In genomic region chr7:44847509-44847919, GRCh38 we compare ENCODE assay signal across 8 cellular contexts. TPM values are rescaled to one million over a fixed set of nuclear protein-coding genes. Genes with fewer than 3 reads are reported as not detected.
A peak's percentile ranks its signal among the peaks of the same experiment; 100 is the strongest.
DNase-seq lines count a peak whose midpoint lies in the region; ATAC-seq, FAIRE-seq and TF ChIP-seq lines count a peak whose summit lies in the region.

No MANE protein-coding gene starts in this region.

- 0% methylated on average over 35 of the region's 36 CpGs; no CpG with 5 or more reads in 1 of the 2 experiments for WGBS in H1 (ENCODE audit: extremely low coverage in 1 of 2, insufficient coverage in 1 of 2, insufficient read length in 1 of 2, insufficient replicate concordance in 2 of 2, low coverage in 1 of 2, low lambda C conversion rate in 2 of 2, missing lambda C conversion rate in 1 of 2), 2 experiments
- no CpG with 5 or more reads among the region's 36 CpGs for WGBS in mesendoderm (ENCODE audit: extremely low coverage, insufficient coverage, low lambda C conversion rate)

- H2AK5ac ChIP-seq in H1 (ENCODE audit: low read depth, low read length) (no peak overlapping the region), mesendoderm (ENCODE audit: low read length) (no peak overlapping the region)

- no peak overlapping the region for H2BK12ac ChIP-seq in H1 (ENCODE audit: low read depth, low read length)

- H4K91ac ChIP-seq in H1 (replicated peaks; ENCODE audit: insufficient read length, low read length) = no peak overlapping the region

- H4K8ac ChIP-seq in H1 (ENCODE audit: extremely low read depth, insufficient read depth, low read length) (peak overlapping the region; percentile 98; the same call in 1 of the 2 replicates), mesendoderm (ENCODE audit: low read depth, low read length) (no peak overlapping the region)

- H3K23ac ChIP-seq in H1 (ENCODE audit: insufficient read length) (no peak overlapping the region), mesendoderm (ENCODE audit: low read length) (no peak overlapping the region)

- intact Hi-C loops in CD14-positive monocyte (cut with micrococcal nuclease) = loop anchor here (5.0 to 10.0 kb wide), 7 partner anchors 40 to 803 kb away; partner anchors contain the start of genes DBNL (in 1 of the 2), PPIA (in 1 of the 2), PURB (in 1 of the 2) and TMED4 (in 1 of the 2)

- no peak overlapping the region for H3K14ac ChIP-seq in H1 (ENCODE audit: insufficient read length)

- H3K27me3 ChIP-seq in H1 (replicated peaks in 1 of 4; ENCODE audit: control insufficient read depth in 3 of 4, extremely low read depth in 1 of 4, insufficient read depth in 3 of 4, low read length in 3 of 4) = no peaks in the 10 kb centered on the region
- H3K27me3 ChIP-seq in mesendoderm (ENCODE audit: insufficient read depth, low read length, poor library complexity) = no peaks in the 10 kb centered on the region

- H3K4me3 ChIP-seq in H1 (ENCODE audit: extremely low read depth in 1 of 4, insufficient read depth in 2 of 4, low read depth in 3 of 4, low read length in 4 of 4) (peak overlapping the region; percentile 64 to 93 (median 85)), mesendoderm (ENCODE audit: low read length) (peak overlapping the region; percentile 95)

- H4K20me1 ChIP-seq in H1 (replicated peaks in 1 of 2; ENCODE audit: control insufficient read depth in 1 of 2, insufficient read depth in 2 of 2, low read length in 2 of 2) = peaks cover 1 to 6% of the 10 kb centered on the region in 2 experiments

- TF ChIP-seq EP300 in H1 (IDR thresholded peaks at IDR 0.05; ENCODE audit: borderline replicate concordance in 1 of 2, low read depth in 2 of 2, low read length in 2 of 2) = no peak

- no peak for FAIRE-seq in H1 (lab: Jason Lieb, UNC)

- H2BK5ac ChIP-seq in H1 (ENCODE audit: low read depth, low read length) (peak overlapping the region; percentile 72), mesendoderm (ENCODE audit: low read length) (no peak overlapping the region)

- H3K56ac ChIP-seq in H1 (replicated peaks; ENCODE audit: insufficient read length, low read depth, low read length) (peak overlapping the region; percentile 42), mesendoderm (ENCODE audit: low read length) (peak overlapping the region; percentile 96)

- peak; percentile 58 for ATAC-seq in GM19372 (IDR thresholded peaks at IDR 0.05; ENCODE audit: low read depth, unreplicated experiment)
- ATAC-seq in HG03469 (IDR thresholded peaks at IDR 0.05; ENCODE audit: unreplicated experiment) = peak; percentile 39

- H3K9ac ChIP-seq in H1 (replicated peaks in 1 of 4; ENCODE audit: extremely low read depth in 1 of 4, low read depth in 3 of 4, low read length in 3 of 4) (peak overlapping the region; percentile 67 to 98 (median 90)), mesendoderm (ENCODE audit: low read length) (peak overlapping the region; percentile 99)

- POLR2A ChIA-PET in H1 (lab: Charles Lee; ENCODE audit: partially characterized antibody) = interaction anchor here (0.6 to 7.8 kb wide), 35 partner anchors 10 to 274 kb away, joined by 3 to 53 read pairs (median 6); partner anchors contain the start of genes DDX56, OGDH, PPIA and PURB

- H3K27ac ChIP-seq in H1 (ENCODE audit: low read depth, low read length) = peak overlapping the region; percentile 86
- peak overlapping the region; percentile 94 for H3K27ac ChIP-seq in mesendoderm (ENCODE audit: low read depth, low read length)

- no peaks in the 10 kb centered on the region for H3K9me3 ChIP-seq in H1 (ENCODE audit: insufficient read depth in 2 of 2, low read depth in 1 of 2, low read length in 1 of 2)

- H3K27me3 Mint-ChIP-seq in CD14-positive monocyte (ENCODE audit: low read depth in 3 of 3) = no peaks in the 10 kb centered on the region

- no peak for TF ChIP-seq POLR2A in H1 (IDR thresholded peaks at IDR 0.05; ENCODE audit: control extremely low read depth in 1 of 2, low read depth in 2 of 2, low read length in 2 of 2)

- H4K5ac ChIP-seq in H1 (ENCODE audit: insufficient read length, low read depth, low read length) = peak overlapping the region; percentile 59
- H4K5ac ChIP-seq in mesendoderm (ENCODE audit: low read length) = no peak overlapping the region

- H3K18ac ChIP-seq in H1 (ENCODE audit: extremely low read depth, low read length) = no peak overlapping the region; the same call in 1 of the 2 replicates
- peak overlapping the region; percentile 95 for H3K18ac ChIP-seq in mesendoderm (ENCODE audit: low read length)

- H3K36me3 Mint-ChIP-seq in CD14-positive monocyte = peaks cover 2 to 4% of the 10 kb centered on the region in 2 donors

- peaks cover 0 to 2% (median 0%) of the 10 kb centered on the region in 4 experiments; a peak in 1 of 8 replicates for H3K36me3 ChIP-seq in H1 (ENCODE audit: control insufficient read depth in 2 of 4, insufficient read depth in 4 of 4, low read length in 3 of 4)
- no peaks in the 10 kb centered on the region for H3K36me3 ChIP-seq in mesendoderm (ENCODE audit: control insufficient read depth, insufficient read depth, low read length)

- CTCF ChIA-PET in H1 (lab: Charles Lee; ENCODE audit: partially characterized antibody) = interaction anchor here (0.5 to 2.7 kb wide), 9 partner anchors 10 to 125 kb away, joined by 3 to 12 read pairs (median 3); no protein-coding TSS in a partner anchor

- H2BK15ac ChIP-seq in H1 (ENCODE audit: low read length) (no peak overlapping the region), mesendoderm (replicated peaks; ENCODE audit: low read depth) (no peak overlapping the region)

- H2AFZ ChIP-seq in H1 (ENCODE audit: low read length) = no peak overlapping the region

- peak overlapping the region; percentile 4 to 74 for H3K4me2 ChIP-seq in H1 (ENCODE audit: insufficient read depth in 1 of 2, low read depth in 2 of 2, low read length in 2 of 2)
- peak overlapping the region; percentile 75 for H3K4me2 ChIP-seq in mesendoderm (ENCODE audit: low read length)

- TF ChIP-seq RAD21 in H1 (IDR thresholded peaks at IDR 0.05 in 1 of 2, conservative IDR thresholded peaks at IDR 0.05 in 1 of 2; ENCODE audit: low read depth in 2 of 2, low read length in 2 of 2) = peak; percentile 64 to 69

- peak overlapping the region; percentile 91 to 98 for H3K4me3 Mint-ChIP-seq in CD14-positive monocyte

- H3K4me1 ChIP-seq in H1 (replicated peaks in 1 of 4; ENCODE audit: control insufficient read depth in 3 of 4, insufficient read depth in 4 of 4, low read length in 3 of 4) (peaks cover 0 to 3% (median 0%) of the 10 kb centered on the region in 4 experiments; a peak in 2 of 7 replicates), mesendoderm (ENCODE audit: control insufficient read depth, low read depth, low read length) (no peaks in the 10 kb centered on the region)

- peaks cover 48% of the 10 kb centered on the region for H3K4me1 Mint-ChIP-seq in CD14-positive monocyte

- H3K23me2 ChIP-seq in H1 (ENCODE audit: low read depth, low read length) = no peaks in the 10 kb centered on the region; the same call in 1 of the 2 replicates

- TF ChIP-seq CTCF in CD14-positive monocyte (IDR thresholded peaks at IDR 0.05) (peak; percentile 93), H1 (IDR thresholded peaks at IDR 0.05; ENCODE audit: control extremely low read depth in 1 of 3, insufficient read depth in 1 of 3, low read depth in 1 of 3, low read length in 3 of 3) (peak; percentile 68 to 75 (median 70))

- H3K27ac Mint-ChIP-seq in CD14-positive monocyte = peak overlapping the region; percentile 95 to 99 (median 98)

- H3K79me2 ChIP-seq in H1 (ENCODE audit: control insufficient read depth in 1 of 2, insufficient read depth in 2 of 2, low read length in 2 of 2) (peaks cover 20 to 50% of the 10 kb centered on the region in 2 experiments), mesendoderm (ENCODE audit: control insufficient read depth, insufficient read depth, low read length) (peaks cover 36% of the 10 kb centered on the region)

- H3K9me3 Mint-ChIP-seq in CD14-positive monocyte = no peaks in the 10 kb centered on the region

- no peak overlapping the region for H2BK20ac ChIP-seq in H1 (ENCODE audit: low read length)

- DNase-seq in CD14-positive monocyte (ENCODE audit: low spot score) (peak; percentile 86), NCI-H82 treated with DMSO at 0.1 percent for 48 hours (lab: John Stamatoyannopoulos, UW; ENCODE audit: unreplicated experiment) (peak; percentile 66), H1 (ENCODE audit: low read depth in 1 of 2, low spot score in 2 of 2) (peak in 1 of 2 experiments; percentile 33), mesendoderm (peak; percentile 92)
- DNase-seq in activated CD8-positive, alpha-beta memory T cell treated with anti-CD3 and anti-CD28 coated beads for 48 hours (ENCODE audit: low read depth in 2 of 3, low spot score in 2 of 3) = peak; percentile 57 to 72 (median 57)
- peak; percentile 56 for DNase-seq in stimulated activated CD8-positive, alpha-beta memory T cell treated with anti-CD3 and anti-CD28 coated beads, Interleukin-12 subunit alpha, Interleukin-12 subunit beta, amount 100 ng/mL, for 24 hours (ENCODE audit: extremely low read depth)

- H3K4ac ChIP-seq in H1 (replicated peaks; ENCODE audit: insufficient read length, low read depth, low read length) (no peak overlapping the region), mesendoderm (ENCODE audit: low read depth, low read length) (peak overlapping the region; percentile 94)

- H2BK120ac ChIP-seq in H1 (replicated peaks; ENCODE audit: low read depth, low read length) = no peak overlapping the region
- H2BK120ac ChIP-seq in mesendoderm (ENCODE audit: low read depth, low read length) = no peak overlapping the region

- H3K79me1 ChIP-seq in H1 (ENCODE audit: low read depth, low read length) (no peaks in the 10 kb centered on the region), mesendoderm (ENCODE audit: low read length) (peaks cover 3% of the 10 kb centered on the region)

RNA-seq across cellular contexts. Expression of gene H2AZ2, which starts 0.4 kb away (rescaled TPM):
- 100 to 1,000 TPM; 181 to 186 TPM for polyA plus RNA-seq in CD14-positive monocyte
- total RNA-seq in H1 (2021; fragmentation: NEBNext Ultra II Directional; extraction: Animal tissue kit (Norgen Biotek cat#: 25700)) = 187 and 190 TPM in 2 replicates
- 150 and 168 TPM in 2 replicates for polyA plus RNA-seq in H1 (2011; rRNA removed)
- polyA plus RNA-seq in H1 (2011; cell fraction: cytosol; rRNA removed) = 187 TPM
- polyA plus RNA-seq in H1 (2011; cell fraction: nucleus; rRNA removed) = 74.4 TPM
- 161 to 189 TPM (median 173 TPM) in 4 replicates for polyA plus RNA-seq in H1 (2012, experiment 1 of 2)
- 101 TPM for polyA plus RNA-seq in H1 (2012, experiment 2 of 2)
- 154 TPM for polyA plus RNA-seq in H1 (2013, experiment 1 of 2)
- 171 TPM for polyA plus RNA-seq in H1 (2013, experiment 2 of 2)
- polyA minus RNA-seq in H1 (2011; rRNA and poly(A)+ RNA removed) = 107 and 125 TPM in 2 replicates
- 42.1 TPM for polyA minus RNA-seq in H1 (2011; cell fraction: cytosol; rRNA and poly(A)+ RNA removed)
- polyA minus RNA-seq in H1 (2011; cell fraction: nucleus; rRNA and poly(A)+ RNA removed) = 42.3 TPM
- polyA plus RNA-seq in mesendoderm (2013, experiment 1 of 2) = 202 TPM
- 200 TPM for polyA plus RNA-seq in mesendoderm (2013, experiment 2 of 2)

RNA-seq across cellular contexts. Expression of gene PURB, which starts 37.8 kb away (rescaled TPM):
- polyA plus RNA-seq in CD14-positive monocyte (1 to 10 TPM; 3.0 TPM), H1 (2011; rRNA removed) (3.0 and 3.3 TPM in 2 replicates)
- 21.9 and 22.7 TPM in 2 replicates for total RNA-seq in H1 (2021; fragmentation: NEBNext Ultra II Directional; extraction: Animal tissue kit (Norgen Biotek cat#: 25700))
- 4.7 TPM for polyA plus RNA-seq in H1 (2011; cell fraction: cytosol; rRNA removed)
- 3.6 TPM for polyA plus RNA-seq in H1 (2011; cell fraction: nucleus; rRNA removed)
- 7.5 to 15.5 TPM (median 9.9 TPM) in 4 replicates for polyA plus RNA-seq in H1 (2012, experiment 1 of 2)
- 1.5 TPM for polyA plus RNA-seq in H1 (2012, experiment 2 of 2)
- polyA plus RNA-seq in H1 (2013, experiment 1 of 2) = 11.2 TPM
- polyA plus RNA-seq in H1 (2013, experiment 2 of 2) = 10.1 TPM
- polyA minus RNA-seq in H1 (2011; rRNA and poly(A)+ RNA removed) = 4.8 and 6.3 TPM in 2 replicates
- polyA minus RNA-seq in H1 (2011; cell fraction: cytosol; rRNA and poly(A)+ RNA removed) = 8.9 TPM
- polyA minus RNA-seq in H1 (2011; cell fraction: nucleus; rRNA and poly(A)+ RNA removed) = 11.1 TPM
- polyA plus RNA-seq in mesendoderm (2013, experiment 1 of 2) = 10.5 TPM
- 10.2 TPM for polyA plus RNA-seq in mesendoderm (2013, experiment 2 of 2)

RNA-seq across cellular contexts. Expression of gene PPIA, which starts 51.0 kb away (rescaled TPM):
- polyA plus RNA-seq in CD14-positive monocyte = 1,000 to 10,000 TPM; 2,037 to 2,276 TPM
- total RNA-seq in H1 (2021; fragmentation: NEBNext Ultra II Directional; extraction: Animal tissue kit (Norgen Biotek cat#: 25700)) = 2,865 and 2,888 TPM in 2 replicates
- polyA plus RNA-seq in H1 (2011; rRNA removed) = 3,630 and 5,394 TPM in 2 replicates
- 5,080 TPM for polyA plus RNA-seq in H1 (2011; cell fraction: cytosol; rRNA removed)
- 1,333 TPM for polyA plus RNA-seq in H1 (2011; cell fraction: nucleus; rRNA removed)
- polyA plus RNA-seq in H1 (2012, experiment 1 of 2) = 3,702 to 4,681 TPM (median 4,309 TPM) in 4 replicates
- 1,128 TPM for polyA plus RNA-seq in H1 (2012, experiment 2 of 2)
- polyA plus RNA-seq in H1 (2013, experiment 1 of 2) = 2,125 TPM
- polyA plus RNA-seq in H1 (2013, experiment 2 of 2) = 2,348 TPM
- 1,743 and 1,763 TPM in 2 replicates for polyA minus RNA-seq in H1 (2011; rRNA and poly(A)+ RNA removed)
- polyA minus RNA-seq in H1 (2011; cell fraction: cytosol; rRNA and poly(A)+ RNA removed) = 794 TPM
- 548 TPM for polyA minus RNA-seq in H1 (2011; cell fraction: nucleus; rRNA and poly(A)+ RNA removed)
- polyA plus RNA-seq in mesendoderm (2013, experiment 1 of 2) = 3,157 TPM
- 3,156 TPM for polyA plus RNA-seq in mesendoderm (2013, experiment 2 of 2)
